ENCODE assay signal across 8 cellular contexts in the genomic region with DNA sequence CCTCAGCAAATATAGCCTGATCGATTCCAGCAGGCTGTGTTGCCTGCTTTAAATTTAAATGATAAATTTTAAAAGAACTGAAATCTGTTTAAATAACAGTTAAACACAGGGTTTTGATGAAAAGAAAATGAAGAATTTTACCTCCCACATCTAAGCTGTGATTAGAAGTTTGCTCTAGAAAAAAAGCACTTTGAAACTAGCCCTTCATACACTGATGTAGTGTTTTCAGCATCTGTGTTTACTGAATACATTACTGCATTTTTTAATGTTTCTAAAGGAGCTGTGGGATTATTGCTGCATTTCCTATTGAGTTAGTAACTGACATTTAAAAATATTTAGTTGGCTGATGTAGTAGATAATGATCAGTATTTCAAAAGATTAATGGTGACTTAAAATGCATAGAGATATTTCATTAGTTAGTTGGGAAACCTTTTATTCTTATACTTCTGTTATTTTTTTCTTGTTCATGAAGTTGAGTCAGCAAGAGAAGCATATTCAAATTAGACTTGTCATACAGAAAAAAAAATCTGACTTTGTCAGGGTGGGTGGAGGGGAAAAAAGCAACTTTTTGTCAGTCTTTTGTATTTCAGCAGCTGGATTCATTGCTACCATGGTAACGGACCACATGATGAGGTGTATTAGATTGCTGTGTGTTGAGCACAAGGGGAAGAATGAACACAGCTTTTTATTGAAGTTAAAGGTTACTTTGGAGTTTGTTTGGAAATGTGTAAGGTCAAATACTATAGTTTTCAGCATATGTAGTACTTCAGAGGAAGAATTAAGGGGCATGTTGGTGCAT. TPM values are rescaled to one million over a fixed set of nuclear protein-coding genes. Genes with fewer than 3 reads are reported as not detected.
DNase-seq lines count a peak whose midpoint lies in the region; TF ChIP-seq lines count a peak whose summit lies in the region.

A gene (plus strand): TSS at position 668 of the 799 bp plus-strand sequence. CDS start 45,679 bp downstream, outside the sequence.

- peak within 1 kb of the TSS in 4 of 5 donors; percentile 35 to 80 (median 68) for H3K27ac ChIP-seq in stomach

- DNase-seq in AG20443 (ENCODE audit: low spot score) (peak; percentile 69), NCI-H1930 (lab: John Stamatoyannopoulos, UW) (peak; percentile 12 to 29), brain pericyte (ENCODE audit: low read depth, low spot score) (peak; percentile 68), inferior parietal cortex (ENCODE audit: extremely low spot score) (peak; percentile 78), stomach (no peak), T-helper 9 cell (no peak), GM19240 (ENCODE audit: insufficient read length, low spot score) (no peak)
- DNase-seq in activated CD4-positive, alpha-beta T cell treated with anti-CD3 and anti-CD28 coated beads for 4 hours, result no peak

- H3K4me1 ChIP-seq in stomach, result peaks cover 0 to 43% (median 18%) of the 10 kb centered on the region in 4 donors

- no peak for TF ChIP-seq CTCF in stomach (IDR thresholded peaks at IDR 0.05)

- no peak for TF ChIP-seq EP300 in stomach (IDR thresholded peaks at IDR 0.05)

- no peaks in the 10 kb centered on the region for H3K36me3 ChIP-seq in stomach

- H3K4me3 ChIP-seq in stomach, result peak within 1 kb of the TSS in 2 of 4 donors; percentile 1 to 8

- H3K27me3 ChIP-seq in stomach, result peaks cover 0 to 7% (median 0%) of the 10 kb centered on the region in 3 donors

- 35 to 49% (median 46%) methylated on average over 2 of the region's 2 CpGs for WGBS in stomach, 5 donors

- no peak for TF ChIP-seq POLR2A in stomach (IDR thresholded peaks at IDR 0.05)

- intact Hi-C loops in stomach (cut with DNase I; ENCODE audit: low total_unique reads), result no loop called here

- H3K9me3 ChIP-seq in stomach, result no peaks in the 10 kb centered on the region

RNA-seq across cellular contexts. Expression of the gene that starts here (rescaled TPM):
- total RNA-seq in stomach, result 100 to 1,000 TPM in 1 of 5 donors, 10 to 100 TPM in 4; 18.5 to 113 (median 41.9) TPM
- 10 to 100 TPM; 11.1 to 16.8 (median 14.7) TPM for polyA plus RNA-seq in stomach

Comparison
In these comparisons a context has a peak if more than half of its experiments do, and no peak if none do; other contexts are left out.
1. DNase-seq: peak in AG20443 (single experiment), NCI-H1930 (2 of 2), brain pericyte (single experiment) and inferior parietal cortex (single experiment); none in stomach (single experiment), T-helper 9 cell (single experiment), activated CD4-positive, alpha-beta T cell treated with anti-CD3 and anti-CD28 coated beads for 4 hours (0 of 2) and GM19240 (single experiment).